Comparison of ENCODE assay signal across 8 cellular contexts in the genomic region with DNA sequence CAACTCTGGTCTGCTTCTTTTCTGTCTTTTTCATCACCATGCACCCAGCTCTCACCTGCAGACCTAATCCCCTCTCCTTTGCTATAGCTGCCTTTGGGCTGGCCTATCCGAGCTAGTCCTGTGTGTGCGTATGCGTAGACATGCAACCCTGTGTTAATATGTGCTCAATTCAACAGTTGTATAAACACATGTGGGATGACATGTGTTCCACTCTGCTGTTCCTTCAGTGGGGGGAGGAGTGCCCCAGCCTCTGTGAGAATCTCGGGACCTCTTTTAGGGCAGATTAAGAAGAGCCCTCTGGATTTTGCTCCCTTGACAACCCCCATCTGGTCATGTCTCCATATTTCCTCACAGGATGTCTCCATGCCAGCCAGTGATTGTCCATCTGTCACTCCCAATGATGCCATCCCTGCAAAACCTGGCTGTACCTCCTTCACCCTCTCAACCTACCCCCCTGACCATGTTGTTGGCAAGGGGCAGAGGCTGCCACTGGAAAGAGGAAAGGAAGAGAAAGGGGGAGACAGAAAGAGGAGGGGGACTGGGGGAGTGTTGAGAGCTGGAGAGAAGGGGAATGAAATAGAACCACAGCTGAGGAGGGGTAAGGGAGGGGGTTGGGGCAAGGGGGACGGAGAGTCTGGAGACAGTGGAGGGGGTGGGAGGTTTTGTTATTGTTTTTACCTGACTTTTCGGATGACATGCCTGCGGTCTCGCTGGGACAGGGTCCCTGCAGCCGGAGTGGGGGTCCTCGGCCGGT. TPM values are rescaled to one million over a fixed set of nuclear protein-coding genes. Genes with fewer than 3 reads are reported as not detected.
DNase-seq lines count a peak whose midpoint lies in the region; TF ChIP-seq lines count a peak whose summit lies in the region.

No MANE protein-coding gene starts in this region.

- TF ChIP-seq CTCF in Caco-2 (IDR thresholded peaks at IDR 0.05; ENCODE audit: insufficient read depth in 1 of 2, low read depth in 1 of 2, low read length in 1 of 2, severe bottlenecking in 1 of 2, unreplicated experiment in 1 of 2) (no peak), fibroblast of lung (conservative IDR thresholded peaks at IDR 0.05 in 1 of 2, IDR thresholded peaks at IDR 0.05 in 1 of 2; ENCODE audit: low read depth in 1 of 2, low read length in 2 of 2) (no peak), prostate gland (IDR thresholded peaks at IDR 0.05) (no peak), thyroid gland (IDR thresholded peaks at IDR 0.05) (no peak)

- H3K27ac ChIP-seq in fibroblast of lung (ENCODE audit: insufficient read depth, low read length) (no peak overlapping the region), prostate gland (peak overlapping the region; percentile 88 to 89), thyroid gland (peak overlapping the region in 1 of 3 donors; percentile 31)

- peaks cover 15% of the 10 kb centered on the region for H3K79me2 ChIP-seq in fibroblast of lung (ENCODE audit: control insufficient read depth, insufficient read depth, low read length)

- TF ChIP-seq POLR2A in prostate gland (IDR thresholded peaks at IDR 0.05): no peak
- no peak for TF ChIP-seq POLR2A in thyroid gland (IDR thresholded peaks at IDR 0.05)

- POLR2A ChIA-PET in Caco-2 (lab: Charles Lee): no interaction called here

- peak overlapping the region; percentile 95 for H3K4me2 ChIP-seq in fibroblast of lung (ENCODE audit: extremely low read depth, insufficient read depth, low read length)

- peaks cover 28% of the 10 kb centered on the region for H3K4me1 Mint-ChIP-seq in Caco-2 (ENCODE audit: low read depth, unreplicated experiment)

- intact Hi-C loops in Caco-2 (cut with micrococcal nuclease; ENCODE audit: unreplicated experiment) (no loop called here), prostate gland (cut with DNase I) (loop anchor here (2.0 to 10.0 kb wide), 3 partner anchors 21 to 247 kb away; a partner anchor contains a TSS), thyroid gland (cut with DNase I) (loop anchor here (5.0 to 10.0 kb wide), 2 partner anchors 34 to 107 kb away; no protein-coding TSS in a partner anchor)

- no peaks in the 10 kb centered on the region for H3K27me3 Mint-ChIP-seq in Caco-2 (ENCODE audit: insufficient read depth, unreplicated experiment)

- DNase-seq in Caco-2 (no peak), NCI-H82 treated with DMSO at 0.1 percent for 48 hours (lab: John Stamatoyannopoulos, UW; ENCODE audit: unreplicated experiment) (peak; percentile 62), fibroblast of lung (ENCODE audit: low read depth in 2 of 2) (no peak), prostate gland (ENCODE audit: low spot score) (no peak), NCI-H345 (lab: John Stamatoyannopoulos, UW) (no peak), SIG-M5 (lab: John Stamatoyannopoulos, UW) (no peak), thyroid gland (no peak)
- DNase-seq in NK-92 treated with Interleukin-12 subunit alpha and Interleukin-12 subunit beta, amount 100 ng/mL, for 24 hours (lab: John Stamatoyannopoulos, UW): no peak

- H3K4me3 ChIP-seq in Caco-2 (ENCODE audit: low read depth, low read length): no peak overlapping the region
- H3K4me3 ChIP-seq in fibroblast of lung (replicated peaks in 1 of 4; ENCODE audit: control extremely low read depth in 1 of 4, insufficient read depth in 1 of 4, low read depth in 3 of 4, low read length in 4 of 4): peak overlapping the region; percentile 36 to 96 (median 46)
- H3K4me3 ChIP-seq in prostate gland: peak overlapping the region; percentile 20 to 27
- H3K4me3 ChIP-seq in thyroid gland (replicated peaks in 1 of 3): peak overlapping the region in 1 of 3 donors; percentile 23

- no peak overlapping the region for H2AFZ ChIP-seq in fibroblast of lung (ENCODE audit: low read length)

- H3K9me3 ChIP-seq in Caco-2 (no peaks in the 10 kb centered on the region), fibroblast of lung (ENCODE audit: control insufficient read depth, insufficient read depth, low read depth, low read length) (no peaks in the 10 kb centered on the region), prostate gland (no peaks in the 10 kb centered on the region), thyroid gland (no peaks in the 10 kb centered on the region)

- no peaks in the 10 kb centered on the region for H4K20me1 ChIP-seq in fibroblast of lung (ENCODE audit: control insufficient read depth, extremely low read depth, insufficient read depth, low read length)

- H3K36me3 ChIP-seq in Caco-2 (ENCODE audit: control insufficient read depth, insufficient read depth, low read length) (peaks cover 1% of the 10 kb centered on the region; the same call in 1 of the 2 replicates), fibroblast of lung (ENCODE audit: control insufficient read depth, insufficient read depth, low read length) (no peaks in the 10 kb centered on the region), prostate gland (no peaks in the 10 kb centered on the region), thyroid gland (no peaks in the 10 kb centered on the region)

- CTCF ChIA-PET in Caco-2 (lab: Charles Lee): interaction anchor here (1.0 kb wide), 1 partner anchor 44 kb away, joined by 3 read pairs; no protein-coding TSS in a partner anchor

- H3K9me3 Mint-ChIP-seq in Caco-2 (ENCODE audit: unreplicated experiment): no peaks in the 10 kb centered on the region

- H3K36me3 Mint-ChIP-seq in Caco-2 (ENCODE audit: insufficient read depth, unreplicated experiment): peaks cover 28% of the 10 kb centered on the region

- peaks cover 40% of the 10 kb centered on the region for H3K4me1 ChIP-seq in Caco-2
- H3K4me1 ChIP-seq in fibroblast of lung (ENCODE audit: control insufficient read depth, extremely low read depth, insufficient read depth, low read length): peaks cover 18% of the 10 kb centered on the region
- peaks cover 14% of the 10 kb centered on the region for H3K4me1 ChIP-seq in prostate gland (replicated peaks)
- peaks cover 25 to 26% of the 10 kb centered on the region in 2 donors for H3K4me1 ChIP-seq in thyroid gland

- H3K27me3 ChIP-seq in Caco-2 (replicated peaks; ENCODE audit: control insufficient read depth, insufficient read depth, low read length) (no peaks in the 10 kb centered on the region), fibroblast of lung (ENCODE audit: control insufficient read depth, insufficient read depth, low read length) (no peaks in the 10 kb centered on the region), prostate gland (replicated peaks; ENCODE audit: insufficient read depth) (no peaks in the 10 kb centered on the region), thyroid gland (no peaks in the 10 kb centered on the region)

- peak overlapping the region; percentile 26 for H3K4me3 Mint-ChIP-seq in Caco-2 (ENCODE audit: unreplicated experiment)

- peak overlapping the region; percentile 96 for H3K27ac Mint-ChIP-seq in Caco-2 (ENCODE audit: unreplicated experiment)

- WGBS in prostate gland: 19% methylated on average over 11 of the region's 11 CpGs
- WGBS in thyroid gland, 2 donors: 38 to 43% methylated on average over 11 of the region's 11 CpGs

- H3K9ac ChIP-seq in fibroblast of lung (ENCODE audit: insufficient read depth, low read length): no peak overlapping the region

- BruUV-seq in Caco-2 (replicated peaks; lab: Mats Ljungman, UMichigan): no TSS peak

RNA-seq across cellular contexts. Expression of a gene that starts 0.4 kb away (rescaled TPM):
- 2.0 and 3.6 TPM in 2 replicates for total RNA-seq in Caco-2 (2022)
- 0.26 and 0.33 TPM in 2 replicates for total RNA-seq in fibroblast of lung
- polyA plus RNA-seq in fibroblast of lung: 0.61 and 0.73 TPM in 2 replicates
- 4.6 and 4.7 TPM in 2 replicates for polyA plus RNA-seq in fibroblast of lung (2012)
- 3.1 and 3.2 TPM in 2 replicates for polyA minus RNA-seq in fibroblast of lung (ENCODE audit: low replicate concordance)
- total RNA-seq in prostate gland: 1 to 10 TPM in 1 of 2 donors, under 1 TPM in 1; 0.64 to 7.2 TPM
- total RNA-seq in thyroid gland: under 1 TPM in 3 of 4 donors, not detected in 1; 0.49 to 0.81 (median 0.67) TPM

RNA-seq across cellular contexts. Expression of a gene that starts 2.6 kb away (rescaled TPM):
- 80.8 and 92.5 TPM in 2 replicates for total RNA-seq in Caco-2 (2022)
- 15.9 and 37.3 TPM in 2 replicates for total RNA-seq in fibroblast of lung
- polyA plus RNA-seq in fibroblast of lung: 13.7 and 21.6 TPM in 2 replicates
- polyA plus RNA-seq in fibroblast of lung (2012): 10.6 and 11.5 TPM in 2 replicates
- polyA minus RNA-seq in fibroblast of lung (ENCODE audit: low replicate concordance): 9.9 and 16.8 TPM in 2 replicates
- 10 to 100 TPM; 18.6 to 32.9 TPM for total RNA-seq in prostate gland
- 10 to 100 TPM; 13.0 to 26.1 (median 24.1) TPM for total RNA-seq in thyroid gland

RNA-seq across cellular contexts. Expression of a gene that starts 13.1 kb away (rescaled TPM):
- total RNA-seq in Caco-2 (2022): 44.6 and 45.0 TPM in 2 replicates
- total RNA-seq in fibroblast of lung: 0.99 and 1.0 TPM in 2 replicates
- 0.77 and 2.3 TPM in 2 replicates for polyA plus RNA-seq in fibroblast of lung
- 1.4 and 1.9 TPM in 2 replicates for polyA plus RNA-seq in fibroblast of lung (2012)
- polyA minus RNA-seq in fibroblast of lung (ENCODE audit: low replicate concordance): not detected in 2 replicates
- total RNA-seq in prostate gland: 10 to 100 TPM; 12.2 to 19.5 TPM
- 1 to 10 TPM; 2.3 to 9.8 (median 6.5) TPM for total RNA-seq in thyroid gland

RNA-seq across cellular contexts. Expression of a gene that starts 21.2 kb away (rescaled TPM):
- 8.9 and 9.1 TPM in 2 replicates for total RNA-seq in Caco-2 (2022)
- total RNA-seq in fibroblast of lung: 7.4 and 7.6 TPM in 2 replicates
- 2.4 and 3.5 TPM in 2 replicates for polyA plus RNA-seq in fibroblast of lung
- polyA plus RNA-seq in fibroblast of lung (2012): 4.4 and 4.9 TPM in 2 replicates
- polyA minus RNA-seq in fibroblast of lung (ENCODE audit: low replicate concordance): 1.9 and 2.9 TPM in 2 replicates
- 1 to 10 TPM; 3.6 to 6.9 TPM for total RNA-seq in prostate gland
- total RNA-seq in thyroid gland: 10 to 100 TPM in 1 of 4 donors, 1 to 10 TPM in 3; 3.6 to 11.8 (median 6.8) TPM

RNA-seq across cellular contexts. Expression of a gene that starts 23.3 kb away (rescaled TPM):
- total RNA-seq in Caco-2 (2022): 61.5 and 64.9 TPM in 2 replicates
- 8.0 and 15.7 TPM in 2 replicates for total RNA-seq in fibroblast of lung
- 35.5 and 36.2 TPM in 2 replicates for polyA plus RNA-seq in fibroblast of lung
- polyA plus RNA-seq in fibroblast of lung (2012): 48.2 and 63.6 TPM in 2 replicates
- polyA minus RNA-seq in fibroblast of lung (ENCODE audit: low replicate concordance): 113 and 115 TPM in 2 replicates
- total RNA-seq in prostate gland: 100 to 1,000 TPM in 1 of 2 donors, 10 to 100 TPM in 1; 70.6 to 132 TPM
- 10 to 100 TPM; 41.5 to 63.5 (median 57.3) TPM for total RNA-seq in thyroid gland
